ENCODE assay signal across 8 cellular contexts in genomic region chr15:90101969-90102890, GRCh38. TPM values are rescaled to one million over a fixed set of nuclear protein-coding genes. Genes with fewer than 3 reads are reported as not detected.
A peak's percentile ranks its signal among the peaks of the same experiment; 100 is the strongest.
DNase-seq lines count a peak whose midpoint lies in the region; ATAC-seq and TF ChIP-seq lines count a peak whose summit lies in the region.

Gene IDH2 (minus strand): TSS chr15:90102468. CDS start chr15:90102390, 78 bp downstream.

- POLR2A ChIA-PET in activated CD4-positive, alpha-beta memory T cell treated with anti-CD3 and anti-CD28 coated beads, Interleukin-2, amount 10 ng/mL, durations not matched to agents 7 days and 5 days (lab: Charles Lee) = interaction anchor here (0.9 to 6.1 kb wide), 17 partner anchors 11 to 286 kb away, joined by 3 to 56 read pairs (median 7); partner anchors contain the start of genes AP3S2, CIB1, GDPGP1 and IQGAP1

- CTCF ChIA-PET in activated CD4-positive, alpha-beta memory T cell treated with anti-CD3 and anti-CD28 coated beads, Interleukin-2, amount 10 ng/mL, durations not matched to agents 7 days and 5 days (lab: Charles Lee) = interaction anchor here (0.5 to 2.5 kb wide), 8 partner anchors 15 to 830 kb away, joined by 3 to 17 read pairs (median 4); no protein-coding TSS in a partner anchor

- TF ChIP-seq CTCF in lower lobe of right lung (IDR thresholded peaks at IDR 0.05) = no peak

- DNase-seq in C1 segment of cervical spinal cord (lab: John Stamatoyannopoulos, UW) = peak in 13 of 14 donors; percentile 61 to 92 (median 77)
- DNase-seq in NCI-H748 treated with DMSO at 0.1 percent for 48 hours (lab: John Stamatoyannopoulos, UW) = peak; percentile 37
- peak; percentile 79 for DNase-seq in activated CD4-positive, alpha-beta memory T cell treated with anti-CD3 and anti-CD28 coated beads, Interleukin-2, amount 10 ng/mL, durations not matched to agents 7 days and 5 days
- peak; percentile 61 for DNase-seq in effector CD4-positive, alpha-beta T cell
- peak; percentile 87 for DNase-seq in lower lobe of right lung
- peak in 2 of 3 donors; percentile 40 to 60 for DNase-seq in stimulated activated CD4-positive, alpha-beta T cell treated with anti-CD3 and anti-CD28 coated beads, TNF-alpha, amount 100 ng/mL, for 1 hour (ENCODE audit: low read depth in 3 of 3, low spot score in 1 of 3)

- H3K4me3 Mint-ChIP-seq in activated CD4-positive, alpha-beta memory T cell treated with anti-CD3 and anti-CD28 coated beads, Interleukin-2, amount 10 ng/mL, durations not matched to agents 7 days and 5 days = peak within 1 kb of the TSS; percentile 75

- H3K4me1 Mint-ChIP-seq in activated CD4-positive, alpha-beta memory T cell treated with anti-CD3 and anti-CD28 coated beads, Interleukin-2, amount 10 ng/mL, durations not matched to agents 7 days and 5 days = peaks cover 53% of the 10 kb centered on the region

- no peaks in the 10 kb centered on the region for H3K36me3 ChIP-seq in lower lobe of right lung

- H3K27me3 Mint-ChIP-seq in activated CD4-positive, alpha-beta memory T cell treated with anti-CD3 and anti-CD28 coated beads, Interleukin-2, amount 10 ng/mL, durations not matched to agents 7 days and 5 days = peaks cover 11% of the 10 kb centered on the region

- intact Hi-C loops in lower lobe of right lung (cut with DNase I) = no loop called here

- H3K9me3 Mint-ChIP-seq in activated CD4-positive, alpha-beta memory T cell treated with anti-CD3 and anti-CD28 coated beads, Interleukin-2, amount 10 ng/mL, durations not matched to agents 7 days and 5 days = no peaks in the 10 kb centered on the region

- H3K4me3 ChIP-seq in lower lobe of right lung = peak within 1 kb of the TSS; percentile 84

- H3K27ac ChIP-seq in lower lobe of right lung = peak within 1 kb of the TSS; percentile 94

- peak within 1 kb of the TSS; percentile 93 for H3K27ac Mint-ChIP-seq in activated CD4-positive, alpha-beta memory T cell treated with anti-CD3 and anti-CD28 coated beads, Interleukin-2, amount 10 ng/mL, durations not matched to agents 7 days and 5 days

- no peaks in the 10 kb centered on the region for H3K27me3 ChIP-seq in lower lobe of right lung (ENCODE audit: low read depth)

- ATAC-seq in GM19043 (IDR thresholded peaks at IDR 0.05; ENCODE audit: low read depth, unreplicated experiment) (peak; percentile 63), HG03342 (IDR thresholded peaks at IDR 0.05; ENCODE audit: unreplicated experiment) (peak; percentile 60), lower lobe of right lung (peak; percentile 96 to 97)

- H3K4me1 ChIP-seq in lower lobe of right lung = peaks cover 43% of the 10 kb centered on the region

- H3K36me3 Mint-ChIP-seq in activated CD4-positive, alpha-beta memory T cell treated with anti-CD3 and anti-CD28 coated beads, Interleukin-2, amount 10 ng/mL, durations not matched to agents 7 days and 5 days (ENCODE audit: low read depth) = peaks cover 23% of the 10 kb centered on the region

- H3K9me3 ChIP-seq in lower lobe of right lung = no peaks in the 10 kb centered on the region

RNA-seq across cellular contexts. Expression of gene IDH2, which starts in this region (rescaled TPM):
- total RNA-seq in activated CD4-positive, alpha-beta memory T cell treated with anti-CD3 and anti-CD28 coated beads, Interleukin-2, amount 10 ng/mL, durations not matched to agents 7 days and 5 days = 100 to 1,000 TPM; 218 to 224 TPM
- total RNA-seq in lower lobe of right lung = 46.7 TPM

Comparison
In these comparisons a context has a peak if more than half of its experiments do, and no peak if none do; other contexts are left out.
1. Peak in every context shown above with its lines: DNase-seq, ATAC-seq, H3K4me3 ChIP-seq and H3K27ac ChIP-seq.
2. DNase-seq: peak in every context shown above with its lines; median percentile 87 in lower lobe of right lung; 79 in activated CD4-positive, alpha-beta memory T cell treated with anti-CD3 and anti-CD28 coated beads, Interleukin-2, amount 10 ng/mL, durations not matched to agents 7 days and 5 days; 77 in C1 segment of cervical spinal cord; 61 in effector CD4-positive, alpha-beta T cell; 50 in stimulated activated CD4-positive, alpha-beta T cell treated with anti-CD3 and anti-CD28 coated beads, TNF-alpha, amount 100 ng/mL, for 1 hour; 37 in NCI-H748 treated with DMSO at 0.1 percent for 48 hours.